21 cellular contexts compared by ENCODE assay signal in genomic region chr4:110837896-110838450, GRCh38.
"Had no signal": no experiment of that assay in that cellular context is flagged by ENCODE, and none has a peak within 500 bp of the region (broad histone marks: within the 10 kb centered on the region; RNA-seq: fewer than 3 reads in every experiment).

No MANE protein-coding gene starts in this region.

- H3K36me3 ChIP-seq: tibial nerve had no signal

- H3K36me3 Mint-ChIP-seq: activated CD8-positive, alpha-beta memory T cell treated with anti-CD3 and anti-CD28 coated beads, Interleukin-2, amount 10 ng/mL, durations not matched to agents 7 days and 5 days; brain; immature natural killer cell had no signal

- H3K27me3 ChIP-seq: tibial nerve had no signal

- H3K4me3 Mint-ChIP-seq: activated CD4-positive, alpha-beta T cell treated with anti-CD3 and anti-CD28 coated beads, Interleukin-2, amount 10 ng/mL, durations not matched to agents 7 days and 5 days; activated CD8-positive, alpha-beta memory T cell treated with anti-CD3 and anti-CD28 coated beads, Interleukin-2, amount 10 ng/mL, durations not matched to agents 7 days and 5 days; activated CD8-positive, alpha-beta T cell treated with anti-CD3 and anti-CD28 coated beads for 36 hours; activated T-helper 1 cell treated with anti-CD3 and anti-CD28 coated beads, Interleukin-12 subunit alpha, Interleukin-12 subunit beta, Interleukin-2, Interleukin-4 antibody, amounts not matched to agents 30 ng/mL and 10 ng/mL and 1 ng/mL, durations not matched to agents 14 hours and 24 hours and 36 hours; brain; immature natural killer cell had no signal

- DNase-seq: activated CD4-positive, alpha-beta T cell treated with anti-CD3 and anti-CD28 coated beads, Interleukin-2, amount 10 ng/mL, durations not matched to agents 7 days and 5 days; activated CD4-positive, CD25-positive, alpha-beta regulatory T cell treated with anti-CD3 and anti-CD28 coated beads, Interleukin-2, amount 50 U/mL, for 72 hours; activated CD8-positive, alpha-beta memory T cell treated with anti-CD3 and anti-CD28 coated beads, Interleukin-2, amount 10 ng/mL, durations not matched to agents 7 days and 5 days; activated CD8-positive, alpha-beta T cell treated with anti-CD3 and anti-CD28 coated beads for 36 hours; activated gamma-delta T cell; activated naive CD4-positive, alpha-beta T cell treated with anti-CD3 and anti-CD28 coated beads, Interleukin-2, amount 50 U/mL, for 16 hours; activated T-cell treated with anti-CD3 and anti-CD28 coated beads for 4 hours; aorta; effector CD4-positive, alpha-beta T cell; immature natural killer cell; left ventricle myocardium superior; occipital lobe; posterior cingulate gyrus; stimulated activated CD4-positive, alpha-beta T cell treated with anti-CD3 and anti-CD28 coated beads, Interleukin-15, amount 100 ng/mL, for 24 hours; stimulated activated naive CD4-positive, alpha-beta T cell had no signal

- H3K9me3 ChIP-seq: tibial nerve had no signal

- H3K4me2 ChIP-seq: smooth muscle cell had no signal

- H3K9me3 Mint-ChIP-seq: activated CD4-positive, alpha-beta T cell treated with anti-CD3 and anti-CD28 coated beads, Interleukin-2, amount 10 ng/mL, durations not matched to agents 7 days and 5 days; activated CD8-positive, alpha-beta T cell treated with anti-CD3 and anti-CD28 coated beads for 36 hours; activated T-helper 1 cell treated with anti-CD3 and anti-CD28 coated beads, Interleukin-12 subunit alpha, Interleukin-12 subunit beta, Interleukin-2, Interleukin-4 antibody, amounts not matched to agents 30 ng/mL and 10 ng/mL and 1 ng/mL, durations not matched to agents 14 hours and 24 hours and 36 hours; brain had no signal

- H3K4me1 ChIP-seq: tibial nerve had no signal

- H3K4me3 ChIP-seq: smooth muscle cell, tibial nerve had no signal

- H3K27ac ChIP-seq: tibial nerve, VCaP had no signal

- H3K27ac Mint-ChIP-seq: activated CD4-positive, alpha-beta T cell treated with anti-CD3 and anti-CD28 coated beads, Interleukin-2, amount 10 ng/mL, durations not matched to agents 7 days and 5 days; activated CD8-positive, alpha-beta memory T cell treated with anti-CD3 and anti-CD28 coated beads, Interleukin-2, amount 10 ng/mL, durations not matched to agents 7 days and 5 days; activated CD8-positive, alpha-beta T cell treated with anti-CD3 and anti-CD28 coated beads for 36 hours; activated T-helper 1 cell treated with anti-CD3 and anti-CD28 coated beads, Interleukin-12 subunit alpha, Interleukin-12 subunit beta, Interleukin-2, Interleukin-4 antibody, amounts not matched to agents 30 ng/mL and 10 ng/mL and 1 ng/mL, durations not matched to agents 14 hours and 24 hours and 36 hours; brain; immature natural killer cell had no signal

- H3K27me3 Mint-ChIP-seq: activated CD4-positive, alpha-beta T cell treated with anti-CD3 and anti-CD28 coated beads, Interleukin-2, amount 10 ng/mL, durations not matched to agents 7 days and 5 days; activated CD8-positive, alpha-beta memory T cell treated with anti-CD3 and anti-CD28 coated beads, Interleukin-2, amount 10 ng/mL, durations not matched to agents 7 days and 5 days; activated CD8-positive, alpha-beta T cell treated with anti-CD3 and anti-CD28 coated beads for 36 hours; brain had no signal

- ATAC-seq: activated CD8-positive, alpha-beta memory T cell treated with anti-CD3 and anti-CD28 coated beads, Interleukin-2, amount 10 ng/mL, durations not matched to agents 7 days and 5 days; activated CD8-positive, alpha-beta T cell treated with anti-CD3 and anti-CD28 coated beads for 36 hours; left ventricle myocardium superior; sciatic nerve had no signal

- H3K4me1 Mint-ChIP-seq: activated CD4-positive, alpha-beta T cell treated with anti-CD3 and anti-CD28 coated beads, Interleukin-2, amount 10 ng/mL, durations not matched to agents 7 days and 5 days; activated CD8-positive, alpha-beta memory T cell treated with anti-CD3 and anti-CD28 coated beads, Interleukin-2, amount 10 ng/mL, durations not matched to agents 7 days and 5 days; immature natural killer cell had no signal
